In the genomic region with DNA sequence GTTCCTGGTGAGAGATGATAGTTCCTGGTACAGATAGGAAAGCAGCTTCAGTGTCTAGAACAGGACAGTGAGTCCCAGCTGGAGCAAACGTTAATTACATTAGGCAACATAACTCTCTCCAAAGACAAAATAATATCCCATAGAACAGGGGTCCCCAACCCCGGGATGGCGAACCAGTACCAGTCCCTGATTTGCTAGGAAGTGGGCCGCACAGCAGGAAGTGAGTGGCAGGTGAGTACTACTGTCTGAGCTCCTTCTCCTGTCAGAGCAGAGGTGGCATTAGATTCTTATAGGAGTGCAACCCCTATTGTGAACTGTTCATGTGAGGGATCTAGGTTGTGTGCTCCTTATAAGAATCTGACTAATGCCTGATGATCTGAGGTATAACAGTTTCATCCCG, we compare ENCODE assay signal across 9 cellular contexts.
"Had no signal": no experiment of that assay in that cellular context is flagged by ENCODE, and none has a peak within 500 bp of the region (broad histone marks: within the 10 kb centered on the region; RNA-seq: fewer than 3 reads in every experiment).

No MANE protein-coding gene starts in this region.

- ATAC-seq: HCT116, HepG2 had no signal

- H3K4me1 Mint-ChIP-seq: IgD-negative memory B cell had no signal

- H3K27ac ChIP-seq: GM23248, HL-60 had no signal

- H3K27ac Mint-ChIP-seq: HFFc6, IgD-negative memory B cell had no signal

- H3K36me3 Mint-ChIP-seq: IgD-negative memory B cell had no signal

- DNase-seq: GM23248, GOT3, H7, HFFc6 had no signal

- H3K4me3 Mint-ChIP-seq: HFFc6, IgD-negative memory B cell had no signal

- H3K27me3 Mint-ChIP-seq: IgD-negative memory B cell had no signal

- H3K4me3 ChIP-seq: GM23248, HAP-1 had no signal

- H3K9me3 ChIP-seq: HAP-1 had no signal

- H3K36me3 ChIP-seq: HAP-1 had no signal
